In the genomic region with DNA sequence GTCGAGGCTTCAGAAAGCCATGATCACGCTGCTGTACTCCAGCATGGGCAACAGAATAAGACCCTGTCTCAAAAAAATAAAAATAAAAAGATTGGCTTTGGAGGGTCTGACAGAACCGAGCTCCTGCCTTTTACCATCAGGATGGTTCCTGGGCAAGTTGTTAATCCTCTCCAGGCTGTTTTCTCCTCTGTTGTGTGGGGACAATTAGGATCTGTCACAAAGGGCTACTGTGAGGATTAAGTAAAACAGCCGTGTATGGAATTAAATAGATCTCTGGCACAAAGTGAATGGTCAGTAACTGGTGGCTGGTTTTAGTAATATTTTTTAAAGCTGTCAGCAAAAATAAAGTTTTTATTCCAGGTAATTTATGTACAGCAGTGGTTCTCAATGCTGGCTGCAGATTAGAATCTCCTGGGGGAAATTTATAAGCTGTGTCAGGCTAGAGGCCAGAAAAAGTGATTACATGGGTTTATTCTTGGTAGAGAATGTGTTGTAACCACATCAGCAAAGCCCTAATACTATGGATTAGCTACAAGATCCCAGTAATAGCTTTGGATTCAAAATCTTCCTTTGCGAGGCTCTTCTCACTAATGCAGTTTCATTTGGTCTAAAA, we compare ENCODE assay signal across 18 cellular contexts. TPM values are rescaled to one million over a fixed set of nuclear protein-coding genes. Genes with fewer than 3 reads are reported as not detected.
DNase-seq lines count a peak whose midpoint lies in the region; ATAC-seq and TF ChIP-seq lines count a peak whose summit lies in the region.
"Had no signal": no experiment of that assay in that cellular context is flagged by ENCODE, and none has a peak within 500 bp of the region (broad histone marks: within the 10 kb centered on the region; RNA-seq: fewer than 3 reads in every experiment).

No MANE protein-coding gene starts in this region.

- no peak overlapping the region for H3K4ac ChIP-seq in H9 (ENCODE audit: low read depth, low read length)

- H3K27ac ChIP-seq in H9 (ENCODE audit: insufficient read length, low read depth, low read length) (no peak overlapping the region), parathyroid adenoma (peak overlapping the region; percentile 5)
- H3K27ac ChIP-seq: breast epithelium, spleen, thyroid gland had no signal

- H3K79me2 ChIP-seq in H9 (ENCODE audit: insufficient read depth, low read length) (no peaks in the 10 kb centered on the region), parathyroid adenoma (no peaks in the 10 kb centered on the region)

- H2BK5ac ChIP-seq in H9 (ENCODE audit: insufficient read length, low read length) = no peak overlapping the region

- no peak for DNase-seq in H9
- DNase-seq in NCI-H82 (lab: John Stamatoyannopoulos, UW) = peak; percentile 93
- peak; percentile 58 for DNase-seq in fibroblast of the aortic adventitia (ENCODE audit: low read depth)
- no peak for DNase-seq in HUDEP-2 (lab: John Stamatoyannopoulos, UW; ENCODE audit: unreplicated experiment in 76 of 76)
- DNase-seq in NCI-H748 treated with DMSO at 0.1 percent for 48 hours (lab: John Stamatoyannopoulos, UW) = no peak
- DNase-seq in activated CD4-positive, alpha-beta T cell treated with anti-CD3 and anti-CD28 coated beads, Interleukin-2, amount 50 U/mL, for 1 hour = no peak
- DNase-seq: activated naive CD4-positive, alpha-beta T cell treated with anti-CD3 and anti-CD28 coated beads, Interleukin-2, amount 50 U/mL, for 16 hours; AML-193; Caco-2; GF-D8; KBM-7; NCI-H2029; NCI-H526; spleen; thyroid gland had no signal

- H2AFZ ChIP-seq in H9 (ENCODE audit: low read length) = no peak overlapping the region
- H2AFZ ChIP-seq in parathyroid adenoma = no peak overlapping the region

- no peak overlapping the region for H2BK20ac ChIP-seq in H9 (ENCODE audit: low read depth, low read length, poor library complexity, severe bottlenecking)

- peaks cover 6% of the 10 kb centered on the region; the same call in 1 of the 2 replicates for H3K4me1 ChIP-seq in H9 (ENCODE audit: insufficient read depth, low read length)
- H3K4me1 ChIP-seq in parathyroid adenoma = peaks cover 20% of the 10 kb centered on the region
- H3K4me1 ChIP-seq: breast epithelium, Caco-2, spleen, thyroid gland had no signal

- peak overlapping the region; percentile 21 to 93 (median 88); a peak in 6 of 7 replicates for H3K27ac Mint-ChIP-seq in H9

- no peak overlapping the region for H3K4me2 ChIP-seq in H9 (ENCODE audit: insufficient read depth, insufficient read length, low read length)
- H3K4me2 ChIP-seq in parathyroid adenoma (ENCODE audit: low read length) = no peak overlapping the region

- no peak overlapping the region for H4K8ac ChIP-seq in H9 (replicated peaks; ENCODE audit: insufficient read length, low read depth, low read length)

- no peaks in the 10 kb centered on the region for H3K79me1 ChIP-seq in H9 (ENCODE audit: insufficient read depth, low read depth, low read length, poor library complexity, severe bottlenecking)

- H3K4me3 Mint-ChIP-seq in H9 = no peak overlapping the region

- no peak overlapping the region for H4K5ac ChIP-seq in H9 (ENCODE audit: insufficient read length, low read depth, low read length)

- H2AK5ac ChIP-seq in H9 (ENCODE audit: insufficient read length, low read length) = no peak overlapping the region

- no peaks in the 10 kb centered on the region for H4K20me1 ChIP-seq in H9 (ENCODE audit: control insufficient read depth, insufficient read depth, insufficient read length)

- H3K36me3 ChIP-seq in parathyroid adenoma (ENCODE audit: control insufficient read depth, insufficient read depth, low read length) = no peaks in the 10 kb centered on the region
- H3K36me3 ChIP-seq: breast epithelium, spleen, thyroid gland had no signal

- H3T11ph ChIP-seq in H9 (ENCODE audit: low read length) = no peak overlapping the region

- no peak for ATAC-seq in HG02642 (IDR thresholded peaks at IDR 0.05; ENCODE audit: poor library complexity, unreplicated experiment)

- H2BK15ac ChIP-seq in H9 (ENCODE audit: low read depth, low read length) = no peak overlapping the region

- no CpG with 5 or more reads among the region's 5 CpGs for WGBS in H9 (ENCODE audit: extremely low coverage, insufficient read length, low lambda C conversion rate)

- no peaks in the 10 kb centered on the region for H3K27me3 Mint-ChIP-seq in H9 (ENCODE audit: low read depth)

- H3K14ac ChIP-seq in H9 (ENCODE audit: insufficient read depth, low read length) = no peak overlapping the region

- H3K4me3 ChIP-seq in fibroblast of the aortic adventitia (ENCODE audit: low read depth, low read length) = no peak overlapping the region
- H3K4me3 ChIP-seq in parathyroid adenoma (ENCODE audit: low read depth, low read length) = no peak overlapping the region
- H3K4me3 ChIP-seq: breast epithelium, spleen, thyroid gland had no signal

- H3K23ac ChIP-seq in H9 (ENCODE audit: insufficient read length, low read depth, low read length) = no peak overlapping the region

- H3K27me3 ChIP-seq in H9 (ENCODE audit: insufficient read depth, low read length) (no peaks in the 10 kb centered on the region), parathyroid adenoma (ENCODE audit: control insufficient read depth, insufficient read depth, low read length) (no peaks in the 10 kb centered on the region)
- H3K27me3 ChIP-seq: breast epithelium, spleen, thyroid gland had no signal

- H4K91ac ChIP-seq in H9 (ENCODE audit: insufficient read length, low read depth, low read length) = no peak overlapping the region

- H3K36me3 Mint-ChIP-seq in H9 (ENCODE audit: insufficient read depth in 1 of 3, low read depth in 3 of 3) = no peaks in the 10 kb centered on the region

- H3K23me2 ChIP-seq in H9 (ENCODE audit: insufficient read length, low read depth, low read length, poor library complexity, severe bottlenecking) = no peaks in the 10 kb centered on the region

- H3K9me3 ChIP-seq in H9 (ENCODE audit: control insufficient read depth, low read depth, low read length) (no peaks in the 10 kb centered on the region), parathyroid adenoma (ENCODE audit: control insufficient read depth, low read length) (no peaks in the 10 kb centered on the region)
- H3K9me3 ChIP-seq: breast epithelium, Caco-2, spleen, thyroid gland had no signal

- H3K9me3 Mint-ChIP-seq in H9 = no peaks in the 10 kb centered on the region

- H2BK120ac ChIP-seq in H9 (ENCODE audit: low read depth, low read length, poor library complexity, severe bottlenecking) = no peak overlapping the region

- H2BK12ac ChIP-seq in H9 (ENCODE audit: insufficient read length, low read depth, low read length) = no peak overlapping the region

- TF ChIP-seq CTCF in H9 (conservative IDR thresholded peaks at IDR 0.05) = no peak
- TF ChIP-seq CTCF in fibroblast of the aortic adventitia (IDR thresholded peaks at IDR 0.05; ENCODE audit: insufficient read depth, low read length) = no peak
- TF ChIP-seq CTCF in parathyroid adenoma (IDR thresholded peaks at IDR 0.05) = no peak

- peaks cover 12 to 17% of the 10 kb centered on the region in 2 experiments for H3K4me1 Mint-ChIP-seq in H9

- no peak overlapping the region for H3K18ac ChIP-seq in H9 (ENCODE audit: insufficient read length, low read depth, low read length)

- H3K56ac ChIP-seq in H9 (ENCODE audit: insufficient read length, low read depth, low read length) = no peak overlapping the region

- no peak overlapping the region for H3K9ac ChIP-seq in H9 (ENCODE audit: extremely low read depth, insufficient read length, low read length)
- H3K9ac ChIP-seq in parathyroid adenoma = no peak overlapping the region

RNA-seq across cellular contexts. Expression of a gene that starts 47.2 kb away (rescaled TPM):
- total RNA-seq in H9 (2021) (137 and 138 TPM in 2 replicates), fibroblast of the aortic adventitia (ENCODE audit: low replicate concordance) (20.2 and 47.4 TPM in 2 replicates)

Comparison
In these comparisons a context has a peak if more than half of its experiments do, and no peak if none do; other contexts are left out.
1. DNase-seq: peak in NCI-H82 (single experiment) and fibroblast of the aortic adventitia (single experiment); none in H9 (single experiment), HUDEP-2 (0 of 76), NCI-H748 treated with DMSO at 0.1 percent for 48 hours (single experiment) and activated CD4-positive, alpha-beta T cell treated with anti-CD3 and anti-CD28 coated beads, Interleukin-2, amount 50 U/mL, for 1 hour (single experiment).